ENCODE assay signal across 25 cellular contexts in genomic region chr12:18502422-18502821, GRCh38.
A peak's percentile ranks its signal among the peaks of the same experiment; 100 is the strongest.
DNase-seq lines count a peak whose midpoint lies in the region; ATAC-seq and TF ChIP-seq lines count a peak whose summit lies in the region.
"Had no signal": no experiment of that assay in that cellular context is flagged by ENCODE, and none has a peak within 500 bp of the region (broad histone marks: within the 10 kb centered on the region; RNA-seq: fewer than 3 reads in every experiment).

No MANE protein-coding gene starts in this region.

- H3K27me3 ChIP-seq in CD8-positive, alpha-beta T cell (ENCODE audit: insufficient read depth, low read length), result no peaks in the 10 kb centered on the region
- H3K27me3 ChIP-seq: esophagus squamous epithelium, gastrocnemius medialis, spleen had no signal

- no peak for TF ChIP-seq POLR2A in erythroblast (IDR thresholded peaks at IDR 0.05; ENCODE audit: low read length)

- no peaks in the 10 kb centered on the region for H3K4me1 Mint-ChIP-seq in CD8-positive, alpha-beta T cell (ENCODE audit: low read depth)
- H3K4me1 Mint-ChIP-seq: activated CD4-positive, alpha-beta T cell treated with anti-CD3 and anti-CD28 coated beads, Interleukin-2, amount 10 ng/mL, durations not matched to agents 7 days and 5 days; activated naive CD4-positive, alpha-beta T cell treated with anti-CD3 and anti-CD28 coated beads, Interleukin-2, amount 10 ng/mL, durations not matched to agents 7 days and 5 days; CD8-positive, alpha-beta memory T cell; stimulated activated naive B cell treated with anti-CD40 and anti-IgM and Interleukin-4, amounts not matched to agents 10 μg/mL and 1 μg/mL and 100 μg/mL, for 72 hours had no signal

- H3K4me3 Mint-ChIP-seq in CD8-positive, alpha-beta T cell, result no peak overlapping the region
- H3K4me3 Mint-ChIP-seq: activated CD4-positive, alpha-beta T cell treated with anti-CD3 and anti-CD28 coated beads, Interleukin-2, amount 10 ng/mL, durations not matched to agents 7 days and 5 days; activated naive CD4-positive, alpha-beta T cell treated with anti-CD3 and anti-CD28 coated beads, Interleukin-2, amount 10 ng/mL, durations not matched to agents 7 days and 5 days; CD8-positive, alpha-beta memory T cell; endodermal cell; nephron; stimulated activated naive B cell treated with anti-CD40 and anti-IgM and Interleukin-4, amounts not matched to agents 10 μg/mL and 1 μg/mL and 100 μg/mL, for 72 hours had no signal

- CTCF ChIA-PET in CD8-positive, alpha-beta T cell (lab: Charles Lee), result no interaction called here

- no peaks in the 10 kb centered on the region for H3K4me1 ChIP-seq in CD8-positive, alpha-beta T cell (ENCODE audit: insufficient read depth, low read length)
- H3K4me1 ChIP-seq: A549, esophagus squamous epithelium, gastrocnemius medialis, left ventricle myocardium inferior, spleen had no signal

- H3K4me3 ChIP-seq in CD8-positive, alpha-beta T cell (ENCODE audit: low read depth, low read length), result no peak overlapping the region
- H3K4me3 ChIP-seq: A549, esophagus squamous epithelium, gastrocnemius medialis, GM12878, HAP-1, left ventricle myocardium inferior, spleen had no signal

- no peaks in the 10 kb centered on the region for H3K9me3 Mint-ChIP-seq in CD8-positive, alpha-beta T cell
- H3K9me3 Mint-ChIP-seq: nephron had no signal

- no peaks in the 10 kb centered on the region for H3K9me3 ChIP-seq in CD8-positive, alpha-beta T cell (ENCODE audit: low read length)
- H3K9me3 ChIP-seq: A549, esophagus squamous epithelium, gastrocnemius medialis, HAP-1, left ventricle myocardium inferior had no signal

- no peaks in the 10 kb centered on the region for H3K27me3 Mint-ChIP-seq in CD8-positive, alpha-beta T cell (ENCODE audit: low read depth)
- H3K27me3 Mint-ChIP-seq: activated CD4-positive, alpha-beta T cell treated with anti-CD3 and anti-CD28 coated beads, Interleukin-2, amount 10 ng/mL, durations not matched to agents 7 days and 5 days; activated naive CD4-positive, alpha-beta T cell treated with anti-CD3 and anti-CD28 coated beads, Interleukin-2, amount 10 ng/mL, durations not matched to agents 7 days and 5 days; CD8-positive, alpha-beta memory T cell; stimulated activated naive B cell treated with anti-CD40 and anti-IgM and Interleukin-4, amounts not matched to agents 10 μg/mL and 1 μg/mL and 100 μg/mL, for 72 hours had no signal

- intact Hi-C loops in CD8-positive, alpha-beta T cell (cut with DNase I, micrococcal nuclease), result no loop called here

- H3K36me3 Mint-ChIP-seq in CD8-positive, alpha-beta T cell, result no peaks in the 10 kb centered on the region
- H3K36me3 Mint-ChIP-seq: activated naive CD4-positive, alpha-beta T cell treated with anti-CD3 and anti-CD28 coated beads, Interleukin-2, amount 10 ng/mL, durations not matched to agents 7 days and 5 days; CD8-positive, alpha-beta memory T cell; stimulated activated naive B cell treated with anti-CD40 and anti-IgM and Interleukin-4, amounts not matched to agents 10 μg/mL and 1 μg/mL and 100 μg/mL, for 72 hours had no signal

- H3K36me3 ChIP-seq in CD8-positive, alpha-beta T cell (ENCODE audit: insufficient read depth, low read length), result no peaks in the 10 kb centered on the region
- H3K36me3 ChIP-seq: gastrocnemius medialis, HAP-1, left ventricle myocardium inferior, spleen, WERI-Rb-1 had no signal

- POLR2A ChIA-PET in CD8-positive, alpha-beta T cell (lab: Charles Lee), result no interaction called here

- no peak for ATAC-seq in CD8-positive, alpha-beta T cell
- ATAC-seq in HG02642 (IDR thresholded peaks at IDR 0.05; ENCODE audit: poor library complexity, unreplicated experiment), result no peak
- ATAC-seq: A549; gastrocnemius medialis; GM12878; stimulated activated naive B cell treated with anti-CD40 and anti-IgM and Interleukin-4, amounts not matched to agents 10 μg/mL and 1 μg/mL and 100 μg/mL, for 72 hours had no signal

- H3K27ac Mint-ChIP-seq in CD8-positive, alpha-beta T cell, result no peak overlapping the region
- H3K27ac Mint-ChIP-seq: activated CD4-positive, alpha-beta T cell treated with anti-CD3 and anti-CD28 coated beads, Interleukin-2, amount 10 ng/mL, durations not matched to agents 7 days and 5 days; activated naive CD4-positive, alpha-beta T cell treated with anti-CD3 and anti-CD28 coated beads, Interleukin-2, amount 10 ng/mL, durations not matched to agents 7 days and 5 days; CD8-positive, alpha-beta memory T cell; endodermal cell; stimulated activated naive B cell treated with anti-CD40 and anti-IgM and Interleukin-4, amounts not matched to agents 10 μg/mL and 1 μg/mL and 100 μg/mL, for 72 hours had no signal

- DNase-seq in COR-L47 (lab: John Stamatoyannopoulos, UW), result peak; percentile 24
- DNase-seq in NCI-H1048 (lab: John Stamatoyannopoulos, UW), result peak; percentile 67
- peak; percentile 81 to 96 for DNase-seq in NCI-H2081 (lab: John Stamatoyannopoulos, UW)
- DNase-seq in NCI-H748 treated with DMSO at 0.1 percent for 48 hours (lab: John Stamatoyannopoulos, UW), result peak; percentile 92
- no peak for DNase-seq in GM19240 (ENCODE audit: insufficient read length, low spot score)
- no peak for DNase-seq in CD8-positive, alpha-beta T cell
- no peak for DNase-seq in erythroblast (lab: John Stamatoyannopoulos, UW)
- DNase-seq: activated CD4-positive, alpha-beta T cell treated with anti-CD3 and anti-CD28 coated beads, Interleukin-2, amount 10 ng/mL, durations not matched to agents 7 days and 5 days; activated naive CD4-positive, alpha-beta T cell treated with anti-CD3 and anti-CD28 coated beads, Interleukin-2, amount 10 ng/mL, durations not matched to agents 7 days and 5 days; anterior cingulate cortex; CD8-positive, alpha-beta memory T cell; endodermal cell; esophagus squamous epithelium; gastrocnemius medialis; left ventricle myocardium inferior; NCI-H446 treated with DMSO at 0.1 percent for 48 hours; spleen; stimulated activated CD4-positive, alpha-beta T cell treated with anti-CD3 and anti-CD28 coated beads, Interleukin-4, amount 100 ng/mL, for 1 hour; stimulated activated naive B cell treated with anti-CD40 and anti-IgM and Interleukin-4, amounts not matched to agents 10 μg/mL and 1 μg/mL and 100 μg/mL, for 72 hours; WERI-Rb-1 had no signal

- no peak for TF ChIP-seq CTCF in CD8-positive, alpha-beta T cell (IDR thresholded peaks at IDR 0.05)

- H3K27ac ChIP-seq in CD8-positive, alpha-beta T cell (ENCODE audit: low read depth, low read length), result no peak overlapping the region
- H3K27ac ChIP-seq: A549, esophagus squamous epithelium, gastrocnemius medialis, left ventricle myocardium inferior, spleen, WERI-Rb-1 had no signal

Comparison
In these comparisons a context has a peak if more than half of its experiments do, and no peak if none do; other contexts are left out.
1. DNase-seq: peak in COR-L47 (single experiment), NCI-H1048 (single experiment), NCI-H2081 (2 of 2) and NCI-H748 treated with DMSO at 0.1 percent for 48 hours (single experiment); none in GM19240 (single experiment), CD8-positive, alpha-beta T cell (0 of 7) and erythroblast (0 of 2).